ENCODE assay signal across 8 cellular contexts in genomic region chr6:43771858-43772570, GRCh38. TPM values are rescaled to one million over a fixed set of nuclear protein-coding genes. Genes with fewer than 3 reads are reported as not detected.
A peak's percentile ranks its signal among the peaks of the same experiment; 100 is the strongest.
DNase-seq lines count a peak whose midpoint lies in the region; ATAC-seq and TF ChIP-seq lines count a peak whose summit lies in the region.

No MANE protein-coding gene starts in this region.

- no peaks in the 10 kb centered on the region for H3K9me3 Mint-ChIP-seq in activated CD8-positive, alpha-beta memory T cell treated with anti-CD3 and anti-CD28 coated beads, Interleukin-2, amount 10 ng/mL, durations not matched to agents 7 days and 5 days (ENCODE audit: low read depth)
- H3K9me3 Mint-ChIP-seq in stimulated activated naive B cell treated with anti-CD40 and anti-IgM and Interleukin-4, amounts not matched to agents 10 μg/mL and 1 μg/mL and 100 μg/mL, for 72 hours: no peaks in the 10 kb centered on the region

- CTCF ChIA-PET in activated CD8-positive, alpha-beta memory T cell treated with anti-CD3 and anti-CD28 coated beads, Interleukin-2, amount 10 ng/mL, durations not matched to agents 7 days and 5 days (lab: Charles Lee): interaction anchor here (0.6 to 4.0 kb wide), 10 partner anchors 10 to 308 kb away, joined by 3 to 51 read pairs (median 8); no protein-coding TSS in a partner anchor

- H3K4me3 Mint-ChIP-seq in activated CD8-positive, alpha-beta memory T cell treated with anti-CD3 and anti-CD28 coated beads, Interleukin-2, amount 10 ng/mL, durations not matched to agents 7 days and 5 days: peak overlapping the region; percentile 94
- H3K4me3 Mint-ChIP-seq in stimulated activated naive B cell treated with anti-CD40 and anti-IgM and Interleukin-4, amounts not matched to agents 10 μg/mL and 1 μg/mL and 100 μg/mL, for 72 hours: peak overlapping the region; percentile 84

- H3K4me1 Mint-ChIP-seq in activated CD8-positive, alpha-beta memory T cell treated with anti-CD3 and anti-CD28 coated beads, Interleukin-2, amount 10 ng/mL, durations not matched to agents 7 days and 5 days: peaks cover 41% of the 10 kb centered on the region
- peaks cover 37 to 66% of the 10 kb centered on the region in 2 donors for H3K4me1 Mint-ChIP-seq in stimulated activated naive B cell treated with anti-CD40 and anti-IgM and Interleukin-4, amounts not matched to agents 10 μg/mL and 1 μg/mL and 100 μg/mL, for 72 hours

- H3K4me3 ChIP-seq in NB4 (ENCODE audit: low read depth, low read length) (peak overlapping the region; percentile 96), epithelial cell of proximal tubule (ENCODE audit: low read depth, low read length) (peak overlapping the region; percentile 62)

- no peaks in the 10 kb centered on the region for H3K27me3 Mint-ChIP-seq in activated CD8-positive, alpha-beta memory T cell treated with anti-CD3 and anti-CD28 coated beads, Interleukin-2, amount 10 ng/mL, durations not matched to agents 7 days and 5 days
- peaks cover 23% of the 10 kb centered on the region in 2 donors for H3K27me3 Mint-ChIP-seq in stimulated activated naive B cell treated with anti-CD40 and anti-IgM and Interleukin-4, amounts not matched to agents 10 μg/mL and 1 μg/mL and 100 μg/mL, for 72 hours

- DNase-seq in NCI-H82 (lab: John Stamatoyannopoulos, UW) (peak; percentile 73), NCI-H82 treated with DMSO at 0.1 percent for 48 hours (lab: John Stamatoyannopoulos, UW; ENCODE audit: unreplicated experiment) (no peak), NB4 (ENCODE audit: low read depth) (peak; percentile 83), epithelial cell of proximal tubule (ENCODE audit: low read depth) (no peak), mucosa of gallbladder (ENCODE audit: low spot score) (peak; percentile 61)
- DNase-seq in activated CD8-positive, alpha-beta memory T cell treated with anti-CD3 and anti-CD28 coated beads, Interleukin-2, amount 10 ng/mL, durations not matched to agents 7 days and 5 days: peak; percentile 76
- peak; percentile 29 for DNase-seq in stimulated activated naive B cell treated with anti-CD40 and anti-IgM and Interleukin-4, amounts not matched to agents 10 μg/mL and 1 μg/mL and 100 μg/mL, for 72 hours

- peak; percentile 12 for TF ChIP-seq POLR2A in NB4 (IDR thresholded peaks at IDR 0.05; ENCODE audit: extremely low read depth, insufficient read length)

- peak overlapping the region; percentile 85 for H3K27ac Mint-ChIP-seq in activated CD8-positive, alpha-beta memory T cell treated with anti-CD3 and anti-CD28 coated beads, Interleukin-2, amount 10 ng/mL, durations not matched to agents 7 days and 5 days
- H3K27ac Mint-ChIP-seq in stimulated activated naive B cell treated with anti-CD40 and anti-IgM and Interleukin-4, amounts not matched to agents 10 μg/mL and 1 μg/mL and 100 μg/mL, for 72 hours: peak overlapping the region; percentile 89

- ATAC-seq in activated CD8-positive, alpha-beta memory T cell treated with anti-CD3 and anti-CD28 coated beads, Interleukin-2, amount 10 ng/mL, durations not matched to agents 7 days and 5 days: peak; percentile 35
- peak in 1 of 2 donors; percentile 9 for ATAC-seq in stimulated activated naive B cell treated with anti-CD40 and anti-IgM and Interleukin-4, amounts not matched to agents 10 μg/mL and 1 μg/mL and 100 μg/mL, for 72 hours (replicated peaks)
- no peak for ATAC-seq in GM18517 (IDR thresholded peaks at IDR 0.05; ENCODE audit: unreplicated experiment)

- TF ChIP-seq CTCF in NB4 (IDR thresholded peaks at IDR 0.05; ENCODE audit: low read depth, low read length): no peak
- no peak for TF ChIP-seq CTCF in epithelial cell of proximal tubule (conservative IDR thresholded peaks at IDR 0.05; ENCODE audit: low read depth, low read length)

- H3K36me3 Mint-ChIP-seq in activated CD8-positive, alpha-beta memory T cell treated with anti-CD3 and anti-CD28 coated beads, Interleukin-2, amount 10 ng/mL, durations not matched to agents 7 days and 5 days: peaks cover 7% of the 10 kb centered on the region
- H3K36me3 Mint-ChIP-seq in stimulated activated naive B cell treated with anti-CD40 and anti-IgM and Interleukin-4, amounts not matched to agents 10 μg/mL and 1 μg/mL and 100 μg/mL, for 72 hours: peaks cover 0 to 2% of the 10 kb centered on the region in 2 donors

RNA-seq across cellular contexts. Expression of gene VEGFA, which starts 2.0 kb away (rescaled TPM):
- total RNA-seq in activated CD8-positive, alpha-beta memory T cell treated with anti-CD3 and anti-CD28 coated beads, Interleukin-2, amount 10 ng/mL, durations not matched to agents 7 days and 5 days: 10 to 100 TPM; 27.8 to 29.0 TPM
- total RNA-seq in epithelial cell of proximal tubule (103 and 120 TPM in 2 replicates), mucosa of gallbladder (420 TPM)

Comparison
In these comparisons a context has a peak if more than half of its experiments do, and no peak if none do; other contexts are left out.
1. DNase-seq: peak in NCI-H82 (single experiment), NB4 (single experiment), activated CD8-positive, alpha-beta memory T cell treated with anti-CD3 and anti-CD28 coated beads, Interleukin-2, amount 10 ng/mL, durations not matched to agents 7 days and 5 days (single experiment), mucosa of gallbladder (single experiment) and stimulated activated naive B cell treated with anti-CD40 and anti-IgM and Interleukin-4, amounts not matched to agents 10 μg/mL and 1 μg/mL and 100 μg/mL, for 72 hours (single experiment); none in NCI-H82 treated with DMSO at 0.1 percent for 48 hours (single experiment) and epithelial cell of proximal tubule (single experiment).